16 cellular contexts compared by ENCODE assay signal in the genomic region with DNA sequence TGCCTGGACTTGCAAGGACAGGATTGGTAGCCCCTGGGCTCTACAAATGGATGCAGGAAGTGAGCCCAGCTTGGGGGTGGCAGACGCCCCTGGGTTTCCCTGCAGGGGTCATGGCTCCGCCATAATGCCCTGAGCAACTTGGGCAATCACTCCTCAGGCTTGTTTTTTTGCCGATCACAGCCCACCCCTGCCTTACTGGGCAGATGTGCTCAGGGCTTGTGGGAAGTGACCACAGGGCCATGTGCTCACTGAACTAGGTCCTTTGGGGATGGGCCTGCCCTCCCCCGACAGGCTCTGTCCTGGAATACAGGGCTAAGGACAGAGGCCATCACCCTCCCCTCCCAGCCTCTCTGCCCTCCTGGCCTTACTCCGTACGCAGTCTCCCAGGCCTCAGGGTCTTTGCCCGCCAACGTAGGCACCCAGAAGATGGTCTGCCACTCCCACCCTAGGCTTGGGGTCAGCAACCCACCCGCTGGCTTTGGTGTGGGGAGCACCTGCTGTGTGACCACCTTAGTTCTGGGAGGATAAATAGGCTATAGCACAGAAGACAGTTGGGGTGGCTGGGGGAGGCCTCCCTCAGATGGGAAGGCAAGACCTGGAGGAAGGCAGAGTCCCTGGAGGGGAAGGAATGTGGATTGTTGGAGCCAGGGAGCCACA. TPM values are rescaled to one million over a fixed set of nuclear protein-coding genes. Genes with fewer than 3 reads are reported as not detected.
DNase-seq lines count a peak whose midpoint lies in the region; ATAC-seq and TF ChIP-seq lines count a peak whose summit lies in the region.
"Had no signal": no experiment of that assay in that cellular context is flagged by ENCODE, and none has a peak within 500 bp of the region (broad histone marks: within the 10 kb centered on the region; RNA-seq: fewer than 3 reads in every experiment).

No MANE protein-coding gene starts in this region.

- CTCF ChIA-PET in RWPE1 (lab: Yijun Ruan, JAX) = no interaction called here

- POLR2A ChIA-PET in RWPE1 (lab: Yijun Ruan, JAX; ENCODE audit: low non-redundant PET) = interaction anchor here (0.7 kb wide), 1 partner anchor 16 kb away, joined by 4 read pairs; no protein-coding TSS in a partner anchor

- no peak for TF ChIP-seq CTCF in RWPE1 (conservative IDR thresholded peaks at IDR 0.05; ENCODE audit: low read depth)

- H3K4me3 ChIP-seq in BLaER1 treated with 17β-estradiol and CSF1 and Interleukin-3, amounts not matched to agents 10 nM and 100 nM = no peak overlapping the region
- H3K4me3 ChIP-seq: ascending aorta, colonic mucosa, neural progenitor cell had no signal

- H3K4me2 ChIP-seq in BLaER1 treated with 17β-estradiol and CSF1 and Interleukin-3, amounts not matched to agents 10 nM and 100 nM = peak overlapping the region in 6 of 11 experiments; percentile 88 to 99 (median 95); a peak in 7 of 22 replicates
- H3K4me2 ChIP-seq: neural progenitor cell had no signal

- peaks cover 24 to 37% (median 35%) of the 10 kb centered on the region in 10 experiments for H3K4me1 ChIP-seq in BLaER1 treated with 17β-estradiol and CSF1 and Interleukin-3, amounts not matched to agents 10 nM and 100 nM

- ATAC-seq in GM18870 (IDR thresholded peaks at IDR 0.05; ENCODE audit: unreplicated experiment) (no peak), esophagus mucosa (no peak)

- peak; percentile 22 for TF ChIP-seq POLR2A in GM18951 (IDR thresholded peaks at IDR 0.05; ENCODE audit: extremely low read depth, insufficient read depth, insufficient read length)
- TF ChIP-seq POLR2A in erythroblast (IDR thresholded peaks at IDR 0.05; ENCODE audit: low read length) = peak; percentile 53

- H3K9me3 ChIP-seq in BLaER1 treated with 17β-estradiol and CSF1 and Interleukin-3, amounts not matched to agents 10 nM and 100 nM (replicated peaks in 1 of 11) = no peaks in the 10 kb centered on the region
- H3K9me3 ChIP-seq: ascending aorta, colonic mucosa had no signal

- H4K20me1 ChIP-seq in BLaER1 treated with 17β-estradiol and CSF1 and Interleukin-3, amounts not matched to agents 10 nM and 100 nM = peaks cover 33 to 83% (median 68%) of the 10 kb centered on the region in 11 experiments; a peak in 21 of 22 replicates

- DNase-seq in RWPE1 (ENCODE audit: low spot score) = no peak
- no peak for DNase-seq in erythroblast (lab: John Stamatoyannopoulos, UW)
- no peak for DNase-seq in NCI-H1092 (lab: John Stamatoyannopoulos, UW)
- DNase-seq: activated CD4-positive, alpha-beta T cell treated with anti-CD3 and anti-CD28 coated beads, Interleukin-2, amount 10 ng/mL, durations not matched to agents 7 days and 5 days; colonic mucosa; NCI-H1092 treated with DMSO at 0.1 percent for 48 hours; NCI-H2107; retina; SHP77 treated with DMSO at 0.1 percent for 48 hours; T-helper 9 cell had no signal

- H3K27ac ChIP-seq in BLaER1 treated with 17β-estradiol and CSF1 and Interleukin-3, amounts not matched to agents 10 nM and 100 nM = peak overlapping the region in 7 of 11 experiments; percentile 6 to 99 (median 33); a peak in 6 of 22 replicates
- H3K27ac ChIP-seq in RWPE1 = peak overlapping the region; percentile 97
- H3K27ac ChIP-seq: ascending aorta, colonic mucosa, neural progenitor cell had no signal

- H3K9ac ChIP-seq in BLaER1 treated with 17β-estradiol and CSF1 and Interleukin-3, amounts not matched to agents 10 nM and 100 nM = peak overlapping the region in 10 of 11 experiments; percentile 47 to 100 (median 98); a peak in 15 of 22 replicates
- H3K9ac ChIP-seq: neural progenitor cell had no signal

- H3K36me3 ChIP-seq in BLaER1 treated with 17β-estradiol and CSF1 and Interleukin-3, amounts not matched to agents 10 nM and 100 nM = peaks cover 38 to 64% (median 55%) of the 10 kb centered on the region in 11 experiments

- no peaks in the 10 kb centered on the region for H3K27me3 ChIP-seq in BLaER1 treated with 17β-estradiol and CSF1 and Interleukin-3, amounts not matched to agents 10 nM and 100 nM
- H3K27me3 ChIP-seq: ascending aorta, colonic mucosa, neural progenitor cell had no signal

- in situ Hi-C loops in GM18951 (cut with MboI; ENCODE audit: low sequenced_read_pairs, unreplicated experiment) = no loop called here

RNA-seq across cellular contexts. Expression of gene RPLP2, which starts 3.8 kb away (rescaled TPM):
- 2,043 TPM for total RNA-seq in esophagus mucosa

RNA-seq across cellular contexts. Expression of gene PNPLA2, which starts 5.1 kb away (rescaled TPM):
- 24.5 TPM for total RNA-seq in esophagus mucosa

RNA-seq across cellular contexts. Expression of gene PIDD1, which starts 8.5 kb away (rescaled TPM):
- 7.6 TPM for total RNA-seq in esophagus mucosa

RNA-seq across cellular contexts. Expression of gene CRACR2B, which starts 14.2 kb away (rescaled TPM):
- total RNA-seq in esophagus mucosa = 3.3 TPM

RNA-seq across cellular contexts. Expression of gene SLC25A22, which starts 15.5 kb away (rescaled TPM):
- 11.0 TPM for total RNA-seq in esophagus mucosa
